ENCODE assay signal across 12 cellular contexts in genomic region chr14:34711808-34712712, GRCh38. TPM values are rescaled to one million over a fixed set of nuclear protein-coding genes. Genes with fewer than 3 reads are reported as not detected.
DNase-seq lines count a peak whose midpoint lies in the region; ATAC-seq lines count a peak whose summit lies in the region.
"Had no signal": no experiment of that assay in that cellular context is flagged by ENCODE, and none has a peak within 500 bp of the region (broad histone marks: within the 10 kb centered on the region; RNA-seq: fewer than 3 reads in every experiment).

No MANE protein-coding gene starts in this region.

- H3K4me1 ChIP-seq in GM23248 (ENCODE audit: insufficient read depth) (peaks cover 44% of the 10 kb centered on the region), subcutaneous abdominal adipose tissue (ENCODE audit: control insufficient read depth in 5 of 5, insufficient read depth in 5 of 5, low read length in 5 of 5) (peaks cover 2 to 32% (median 27%) of the 10 kb centered on the region in 5 donors)

- peaks cover 8% of the 10 kb centered on the region for H3K36me3 ChIP-seq in GM23248 (ENCODE audit: low read depth)
- peaks cover 4 to 11% (median 8%) of the 10 kb centered on the region in 5 donors for H3K36me3 ChIP-seq in subcutaneous abdominal adipose tissue (ENCODE audit: control insufficient read depth in 5 of 5, insufficient read depth in 5 of 5, low read length in 5 of 5)

- H3K27ac Mint-ChIP-seq in activated T-helper 17 cell treated with anti-CD3 and anti-CD28 coated beads, Interleukin-2, amount 50 U/mL, for 72 hours: no peak overlapping the region
- H3K27ac Mint-ChIP-seq: activated CD4-positive, alpha-beta memory T cell treated with anti-CD3 and anti-CD28 coated beads for 36 hours had no signal

- peak overlapping the region; percentile 81 for H3K4me3 ChIP-seq in GM23248
- H3K4me3 ChIP-seq in subcutaneous abdominal adipose tissue (ENCODE audit: low read depth in 1 of 5, low read length in 5 of 5): no peak overlapping the region

- H3K79me2 ChIP-seq in GM23248 (ENCODE audit: insufficient read depth): peaks cover 38% of the 10 kb centered on the region

- H3K4me1 Mint-ChIP-seq in activated T-helper 17 cell treated with anti-CD3 and anti-CD28 coated beads, Interleukin-2, amount 50 U/mL, for 72 hours: peaks cover 5% of the 10 kb centered on the region

- H3F3A ChIP-seq in GM23248 (ENCODE audit: insufficient read depth): peaks cover 50% of the 10 kb centered on the region

- no peak overlapping the region for H2AFZ ChIP-seq in GM23248

- H3K4me2 ChIP-seq in GM23248 (ENCODE audit: unreplicated experiment): peak overlapping the region; percentile 99

- H3K27me3 Mint-ChIP-seq in activated T-helper 17 cell treated with anti-CD3 and anti-CD28 coated beads, Interleukin-2, amount 50 U/mL, for 72 hours: no peaks in the 10 kb centered on the region
- H3K27me3 Mint-ChIP-seq: activated CD4-positive, alpha-beta memory T cell treated with anti-CD3 and anti-CD28 coated beads for 36 hours had no signal

- H3K9me3 ChIP-seq in GM23248 (ENCODE audit: low read depth): no peaks in the 10 kb centered on the region
- no peaks in the 10 kb centered on the region for H3K9me3 ChIP-seq in subcutaneous abdominal adipose tissue (ENCODE audit: control insufficient read depth in 5 of 5, low read length in 5 of 5)
- H3K9me3 ChIP-seq: HAP-1 had no signal

- peak overlapping the region; percentile 86 for H3K4me3 Mint-ChIP-seq in activated T-helper 17 cell treated with anti-CD3 and anti-CD28 coated beads, Interleukin-2, amount 50 U/mL, for 72 hours
- H3K4me3 Mint-ChIP-seq: activated CD4-positive, alpha-beta memory T cell treated with anti-CD3 and anti-CD28 coated beads for 36 hours had no signal

- peaks cover 28% of the 10 kb centered on the region for H3K36me3 Mint-ChIP-seq in activated T-helper 17 cell treated with anti-CD3 and anti-CD28 coated beads, Interleukin-2, amount 50 U/mL, for 72 hours (ENCODE audit: low read depth)

- H3K27ac ChIP-seq in GM23248 (peak overlapping the region; percentile 89), layer of hippocampus (ENCODE audit: low read depth, low read length) (peak overlapping the region; percentile 63), subcutaneous abdominal adipose tissue (ENCODE audit: low read depth, low read length) (peak overlapping the region; percentile 19)

- H3K9me2 ChIP-seq in GM23248 (ENCODE audit: insufficient read depth): no peaks in the 10 kb centered on the region

- ATAC-seq in activated T-helper 17 cell treated with anti-CD3 and anti-CD28 coated beads, Interleukin-2, amount 50 U/mL, for 72 hours (replicated peaks): no peak

- H3K9ac ChIP-seq in GM23248: peak overlapping the region; percentile 92
- no peak overlapping the region for H3K9ac ChIP-seq in subcutaneous abdominal adipose tissue (ENCODE audit: low read length in 5 of 5)

- H3K9me3 Mint-ChIP-seq in activated T-helper 17 cell treated with anti-CD3 and anti-CD28 coated beads, Interleukin-2, amount 50 U/mL, for 72 hours: no peaks in the 10 kb centered on the region
- H3K9me3 Mint-ChIP-seq: activated CD4-positive, alpha-beta memory T cell treated with anti-CD3 and anti-CD28 coated beads for 36 hours; immature natural killer cell had no signal

- DNase-seq in GM23248: peak; percentile 40
- no peak for DNase-seq in activated CD8-positive, alpha-beta memory T cell treated with anti-CD3 and anti-CD28 coated beads, Interleukin-2, amount 50 U/mL, for 48 hours
- DNase-seq in SHP77 (lab: John Stamatoyannopoulos, UW): no peak
- no peak for DNase-seq in ACHN
- DNase-seq: activated CD4-positive, alpha-beta memory T cell treated with anti-CD3 and anti-CD28 coated beads for 36 hours; DND-41; immature natural killer cell; NCI-H510A had no signal

- H3K27me3 ChIP-seq in GM23248 (replicated peaks; ENCODE audit: insufficient read depth) (no peaks in the 10 kb centered on the region), layer of hippocampus (ENCODE audit: control insufficient read depth, insufficient read depth, low read length) (no peaks in the 10 kb centered on the region), subcutaneous abdominal adipose tissue (ENCODE audit: control insufficient read depth in 5 of 5, insufficient read depth in 4 of 5, low read length in 5 of 5) (no peaks in the 10 kb centered on the region)

- 38 to 41% methylated on average over 4 of the region's 4 CpGs for WGBS in GM23248 (ENCODE audit: low coverage in 1 of 2, low lambda C conversion rate in 2 of 2, missing lambda C conversion rate in 2 of 2), 2 experiments

- in situ Hi-C loops in GM23248 (cut with MboI) (no loop called here), ACHN (cut with HindIII; ENCODE audit: low pct_ligation_motif_present, low pct_unique_long_range_greater_than_20kb, low sequenced_read_pairs) (no loop called here)

- no peaks in the 10 kb centered on the region for H4K20me1 ChIP-seq in GM23248 (ENCODE audit: insufficient read depth)

RNA-seq across cellular contexts. Expression of gene CFL2, which starts 2.3 kb away (rescaled TPM):
- total RNA-seq in GM23248 (2014; rRNA removed; shearing (Covaris generic)): 92.2 and 103 TPM in 2 replicates
- 183 and 185 TPM in 2 replicates for polyA plus RNA-seq in GM23248 (2016; fragmentation: Nextera tagmentation; extraction: Ambion mirVana)
- total RNA-seq in activated T-helper 17 cell treated with anti-CD3 and anti-CD28 coated beads, Interleukin-2, amount 50 U/mL, for 72 hours: 1 to 10 TPM; 6.6 to 9.2 TPM

Comparison
In these comparisons a context has a peak if more than half of its experiments do, and no peak if none do; other contexts are left out.
1. H3K27ac ChIP-seq: peak in every context shown above with its lines; median percentile 89 in GM23248; 63 in layer of hippocampus; 19 in subcutaneous abdominal adipose tissue.